In the genomic region with DNA sequence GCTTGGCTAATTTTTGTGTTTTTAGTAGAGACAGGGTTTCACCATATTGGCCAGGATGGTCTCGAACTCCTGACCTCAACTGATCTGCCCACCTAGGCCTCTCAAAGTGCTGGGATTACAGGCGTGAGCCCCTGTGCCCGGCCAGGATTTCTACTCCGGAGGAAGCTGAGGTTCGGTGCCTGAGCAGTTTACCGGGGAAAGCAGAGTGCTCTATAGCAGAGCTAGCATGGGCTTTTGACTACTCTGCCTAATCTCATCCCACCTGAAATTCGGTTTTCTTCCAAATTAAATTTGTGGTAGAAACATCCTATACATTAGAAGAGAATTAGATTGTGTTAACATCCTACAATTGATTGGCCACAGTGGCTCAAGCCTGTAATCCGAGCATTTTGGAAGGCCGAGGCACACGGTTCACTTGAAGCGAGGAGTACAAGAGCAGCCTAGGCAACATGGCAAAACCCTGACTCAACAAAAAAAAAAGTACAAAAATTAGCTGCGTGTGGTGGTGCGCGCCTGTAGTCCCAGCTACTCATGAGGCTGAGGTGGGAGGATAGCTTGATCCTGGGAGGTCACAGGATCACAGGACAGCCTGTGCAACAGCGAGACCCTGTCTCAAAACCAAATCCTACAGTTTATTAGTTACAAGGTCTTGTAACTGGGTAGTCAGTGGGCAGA, we compare ENCODE assay signal across 8 cellular contexts. TPM values are rescaled to one million over a fixed set of nuclear protein-coding genes. Genes with fewer than 3 reads are reported as not detected.
DNase-seq lines count a peak whose midpoint lies in the region; ATAC-seq and TF ChIP-seq lines count a peak whose summit lies in the region.

No MANE protein-coding gene starts in this region.

- H3K27ac Mint-ChIP-seq in CD4-positive, CD25-positive, alpha-beta regulatory T cell = peak overlapping the region; percentile 97 to 98 (median 98)

- peaks cover 60% of the 10 kb centered on the region for H3K36me3 ChIP-seq in CD4-positive, CD25-positive, alpha-beta regulatory T cell (ENCODE audit: control insufficient read depth, insufficient read depth, low read length)
- H3K36me3 ChIP-seq in OCI-LY1 (ENCODE audit: insufficient read depth, low read length) (peaks cover 61% of the 10 kb centered on the region), neural cell (ENCODE audit: insufficient read depth, low read length) (no peaks in the 10 kb centered on the region)
- H3K36me3 ChIP-seq in effector memory CD4-positive, alpha-beta T cell (ENCODE audit: control insufficient read depth, insufficient read depth, low read length) = peaks cover 66% of the 10 kb centered on the region

- H3F3A ChIP-seq in OCI-LY1 (ENCODE audit: insufficient read depth, low read length) (peaks cover 16% of the 10 kb centered on the region), neural cell (ENCODE audit: insufficient read depth, low read length, poor library complexity, severe bottlenecking) (no peaks in the 10 kb centered on the region)

- H3K79me2 ChIP-seq in OCI-LY1 (ENCODE audit: insufficient read depth, low read length) = peaks cover 23% of the 10 kb centered on the region
- peaks cover 28% of the 10 kb centered on the region for H3K79me2 ChIP-seq in neural cell (replicated peaks; ENCODE audit: insufficient read depth, low read length)

- peak overlapping the region; percentile 93 to 98 (median 98) for H3K4me3 Mint-ChIP-seq in CD4-positive, CD25-positive, alpha-beta regulatory T cell

- peak overlapping the region; percentile 99 for H3K4me3 ChIP-seq in CD4-positive, CD25-positive, alpha-beta regulatory T cell (ENCODE audit: low read depth, low read length)
- peak overlapping the region; percentile 84 for H3K4me3 ChIP-seq in OCI-LY1 (ENCODE audit: low read depth, low read length, poor library complexity, severe bottlenecking)
- peak overlapping the region; percentile 91 for H3K4me3 ChIP-seq in effector memory CD4-positive, alpha-beta T cell (ENCODE audit: insufficient read depth, low read depth, low read length, poor library complexity, severe bottlenecking)
- H3K4me3 ChIP-seq in neural cell (ENCODE audit: low read length) = peak overlapping the region; percentile 97

- TF ChIP-seq RAD21 in neural cell (conservative IDR thresholded peaks at IDR 0.05) = no peak

- H3K4me1 ChIP-seq in CD4-positive, CD25-positive, alpha-beta regulatory T cell (ENCODE audit: control insufficient read depth, insufficient read depth, low read length, poor library complexity, severe bottlenecking) = peaks cover 41% of the 10 kb centered on the region
- peaks cover 29% of the 10 kb centered on the region for H3K4me1 ChIP-seq in OCI-LY1 (ENCODE audit: insufficient read depth, low read length, severe bottlenecking)
- peaks cover 33% of the 10 kb centered on the region for H3K4me1 ChIP-seq in effector memory CD4-positive, alpha-beta T cell (ENCODE audit: control insufficient read depth, insufficient read depth, low read length, poor library complexity, severe bottlenecking)

- H3K9me2 ChIP-seq in OCI-LY1 (ENCODE audit: low read depth, low read length) = no peaks in the 10 kb centered on the region
- no peaks in the 10 kb centered on the region for H3K9me2 ChIP-seq in neural cell (ENCODE audit: insufficient read depth, low read length)

- no peak for ATAC-seq in CD4-positive, CD25-positive, alpha-beta regulatory T cell (ENCODE audit: low read depth in 2 of 2)
- no peak for ATAC-seq in GM18861 (IDR thresholded peaks at IDR 0.05; ENCODE audit: unreplicated experiment)

- no peaks in the 10 kb centered on the region for H3K27me3 Mint-ChIP-seq in CD4-positive, CD25-positive, alpha-beta regulatory T cell

- H3K9ac ChIP-seq in OCI-LY1 (ENCODE audit: low read length) = peak overlapping the region; percentile 96
- peak overlapping the region; percentile 99 for H3K9ac ChIP-seq in neural cell (ENCODE audit: low read length)

- no peak for TF ChIP-seq CTCF in OCI-LY1 (IDR thresholded peaks at IDR 0.05; ENCODE audit: low read length)
- TF ChIP-seq CTCF in neural cell (IDR thresholded peaks at IDR 0.05; ENCODE audit: poor library complexity, severe bottlenecking) = no peak

- TF ChIP-seq EP300 in neural cell (conservative IDR thresholded peaks at IDR 0.05; ENCODE audit: poor library complexity, severe bottlenecking) = no peak

- H2AFZ ChIP-seq in OCI-LY1 (ENCODE audit: low read length) (no peak overlapping the region), neural cell (ENCODE audit: low read depth, low read length) (no peak overlapping the region)

- H3K4me2 ChIP-seq in OCI-LY1 (ENCODE audit: low read length) (peak overlapping the region; percentile 85), neural cell (ENCODE audit: low read length) (peak overlapping the region; percentile 83)

- DNase-seq in CD4-positive, CD25-positive, alpha-beta regulatory T cell = no peak
- no peak for DNase-seq in effector memory CD4-positive, alpha-beta T cell
- no peak for DNase-seq in putamen (ENCODE audit: low spot score)
- DNase-seq in anterior cingulate cortex (lab: John Stamatoyannopoulos, UW) = no peak
- DNase-seq in retina = no peak

- H3K9me3 ChIP-seq in CD4-positive, CD25-positive, alpha-beta regulatory T cell (ENCODE audit: control insufficient read depth in 2 of 2, low read length in 2 of 2) = no peaks in the 10 kb centered on the region
- H3K9me3 ChIP-seq in OCI-LY1 (ENCODE audit: low read length) = no peaks in the 10 kb centered on the region
- no peaks in the 10 kb centered on the region for H3K9me3 ChIP-seq in effector memory CD4-positive, alpha-beta T cell (ENCODE audit: control insufficient read depth, low read length)
- no peaks in the 10 kb centered on the region for H3K9me3 ChIP-seq in neural cell (ENCODE audit: low read length)

- H3K36me3 Mint-ChIP-seq in CD4-positive, CD25-positive, alpha-beta regulatory T cell = peaks cover 42% of the 10 kb centered on the region

- no peaks in the 10 kb centered on the region for H3K27me3 ChIP-seq in CD4-positive, CD25-positive, alpha-beta regulatory T cell (ENCODE audit: control insufficient read depth, insufficient read depth, low read length)
- H3K27me3 ChIP-seq in OCI-LY1 (ENCODE audit: insufficient read depth, low read length) (no peaks in the 10 kb centered on the region), neural cell (ENCODE audit: insufficient read depth, low read depth, low read length) (no peaks in the 10 kb centered on the region)
- H3K27me3 ChIP-seq in effector memory CD4-positive, alpha-beta T cell (replicated peaks; ENCODE audit: control insufficient read depth, insufficient read depth, low read length, poor library complexity, severe bottlenecking) = no peaks in the 10 kb centered on the region

- peak overlapping the region; percentile 79 for H3K27ac ChIP-seq in CD4-positive, CD25-positive, alpha-beta regulatory T cell (ENCODE audit: insufficient read depth, low read length, poor library complexity, severe bottlenecking)
- H3K27ac ChIP-seq in OCI-LY1 (ENCODE audit: low read depth, low read length, poor library complexity, severe bottlenecking) (peak overlapping the region; percentile 84), neural cell (ENCODE audit: low read length) (peak overlapping the region; percentile 95)
- H3K27ac ChIP-seq in effector memory CD4-positive, alpha-beta T cell (ENCODE audit: insufficient read depth, low read length, poor library complexity, severe bottlenecking) = peak overlapping the region; percentile 85

- H4K20me1 ChIP-seq in OCI-LY1 (ENCODE audit: insufficient read depth, low read length) (no peaks in the 10 kb centered on the region), neural cell (ENCODE audit: insufficient read depth) (peaks cover 11% of the 10 kb centered on the region)

- peaks cover 0 to 2% (median 0%) of the 10 kb centered on the region in 7 donors for H3K9me3 Mint-ChIP-seq in CD4-positive, CD25-positive, alpha-beta regulatory T cell

- H3K4me1 Mint-ChIP-seq in CD4-positive, CD25-positive, alpha-beta regulatory T cell = peaks cover 0 to 71% (median 39%) of the 10 kb centered on the region in 4 donors

RNA-seq across cellular contexts. Expression of a gene that starts 1.6 kb away (rescaled TPM):
- 3,622 TPM for total RNA-seq in CD4-positive, CD25-positive, alpha-beta regulatory T cell
- 1,000 to 10,000 TPM; 1,768 to 2,996 (median 2,546) TPM for polyA plus RNA-seq in CD4-positive, CD25-positive, alpha-beta regulatory T cell
- 2,313 and 2,518 TPM in 2 replicates for polyA plus RNA-seq in neural cell
- 1,063 and 1,310 TPM in 2 replicates for polyA minus RNA-seq in neural cell

RNA-seq across cellular contexts. Expression of a gene that starts 7.2 kb away (rescaled TPM):
- total RNA-seq in CD4-positive, CD25-positive, alpha-beta regulatory T cell = 2,000 TPM
- 1,000 to 10,000 TPM; 1,810 to 2,513 (median 2,330) TPM for polyA plus RNA-seq in CD4-positive, CD25-positive, alpha-beta regulatory T cell
- polyA plus RNA-seq in neural cell = 4,020 and 4,439 TPM in 2 replicates
- 1,703 and 1,963 TPM in 2 replicates for polyA minus RNA-seq in neural cell

RNA-seq across cellular contexts. Expression of a gene that starts 15.0 kb away (rescaled TPM):
- total RNA-seq in CD4-positive, CD25-positive, alpha-beta regulatory T cell = 250 TPM
- 100 to 1,000 TPM; 103 to 154 (median 112) TPM for polyA plus RNA-seq in CD4-positive, CD25-positive, alpha-beta regulatory T cell
- polyA plus RNA-seq in neural cell = not detected in 2 replicates
- polyA minus RNA-seq in neural cell = not detected in 2 replicates

RNA-seq across cellular contexts. Expression of a gene that starts 23.5 kb away (rescaled TPM):
- 23.3 TPM for total RNA-seq in CD4-positive, CD25-positive, alpha-beta regulatory T cell
- 10 to 100 TPM; 43.0 to 63.0 (median 49.8) TPM for polyA plus RNA-seq in CD4-positive, CD25-positive, alpha-beta regulatory T cell
- 1.7 TPM in 1 of 2 replicates, not detected in the other for polyA plus RNA-seq in neural cell
- polyA minus RNA-seq in neural cell = not detected in 2 replicates

RNA-seq across cellular contexts. Expression of a gene that starts 36.0 kb away (rescaled TPM):
- 41.0 TPM for total RNA-seq in CD4-positive, CD25-positive, alpha-beta regulatory T cell
- 10 to 100 TPM; 32.7 to 47.1 (median 42.3) TPM for polyA plus RNA-seq in CD4-positive, CD25-positive, alpha-beta regulatory T cell
- 13.5 and 16.7 TPM in 2 replicates for polyA plus RNA-seq in neural cell
- 8.1 and 14.9 TPM in 2 replicates for polyA minus RNA-seq in neural cell

Comparison
In these comparisons a context has a peak if more than half of its experiments do, and no peak if none do; other contexts are left out.
1. RNA of a gene that starts 15.0 kb away (polyA plus RNA-seq): 103 to 154 TPM in CD4-positive, CD25-positive, alpha-beta regulatory T cell; not detected in neural cell; every median in the first group is over 10 times any median in the second.
2. Peak in every context shown above with its lines, with median percentiles within 50 percentile points of each other: H3K27ac ChIP-seq and H3K4me3 ChIP-seq.